In genomic region chr3:188863999-188864406, GRCh38 we compare ENCODE assay signal across 22 cellular contexts.
DNase-seq lines count a peak whose midpoint lies in the region; ATAC-seq and TF ChIP-seq lines count a peak whose summit lies in the region.
"Had no signal": no experiment of that assay in that cellular context is flagged by ENCODE, and none has a peak within 500 bp of the region (broad histone marks: within the 10 kb centered on the region; RNA-seq: fewer than 3 reads in every experiment).

No MANE protein-coding gene starts in this region.

- no peak for ATAC-seq in GM21381 (IDR thresholded peaks at IDR 0.05; ENCODE audit: unreplicated experiment)
- ATAC-seq: T-helper 17 cell had no signal

- peaks cover 3% of the 10 kb centered on the region; the same call in 1 of the 2 replicates for H3K36me3 ChIP-seq in GM23248 (ENCODE audit: low read depth)
- H3K36me3 ChIP-seq in transverse colon: no peaks in the 10 kb centered on the region
- peaks cover 1% of the 10 kb centered on the region for H3K36me3 ChIP-seq in Caco-2 (ENCODE audit: control insufficient read depth, insufficient read depth, low read length)
- H3K36me3 ChIP-seq: HAP-1, prostate gland had no signal

- no peaks in the 10 kb centered on the region for H4K20me1 ChIP-seq in GM23248 (ENCODE audit: insufficient read depth)

- DNase-seq in GM23248 (peak; percentile 79), astrocyte of the spinal cord (ENCODE audit: low read depth, low spot score) (peak; percentile 67), iris pigment epithelial cell (ENCODE audit: low read depth) (peak; percentile 62), transverse colon (no peak), KG1 (lab: John Stamatoyannopoulos, UW) (no peak), Caco-2 (no peak)
- DNase-seq: activated CD4-positive, alpha-beta T cell treated with anti-CD3 and anti-CD28 coated beads, Interleukin-2, amount 50 U/mL, for 48 hours; activated naive CD4-positive, alpha-beta T cell treated with Interleukin-2 at 50 U/mL for 16 hours; brain microvascular endothelial cell; CD4-positive, CD25-positive, alpha-beta regulatory T cell; hypothalamus; kidney glomerular epithelial cell; mesendoderm; NCI-H2107; NCI-H526 treated with DMSO at 0.1 percent for 48 hours; nephron progenitor cell; T-helper 17 cell had no signal

- TF ChIP-seq CTCF in astrocyte of the spinal cord (IDR thresholded peaks at IDR 0.05; ENCODE audit: low read depth, low read length) (no peak), transverse colon (IDR thresholded peaks at IDR 0.05) (no peak), Caco-2 (IDR thresholded peaks at IDR 0.05; ENCODE audit: insufficient read depth in 1 of 2, low read depth in 1 of 2, low read length in 1 of 2, severe bottlenecking in 1 of 2, unreplicated experiment in 1 of 2) (no peak)

- TF ChIP-seq POLR2A in transverse colon (IDR thresholded peaks at IDR 0.05): no peak

- no peaks in the 10 kb centered on the region for H3K9me3 ChIP-seq in GM23248 (ENCODE audit: low read depth)
- no peaks in the 10 kb centered on the region for H3K9me3 ChIP-seq in transverse colon
- no peaks in the 10 kb centered on the region for H3K9me3 ChIP-seq in Caco-2
- H3K9me3 ChIP-seq: HAP-1, prostate gland, thoracic aorta had no signal

- H3K4me3 ChIP-seq in GM23248 (no peak overlapping the region), astrocyte of the spinal cord (ENCODE audit: low read depth, low read length) (no peak overlapping the region), transverse colon (no peak overlapping the region), Caco-2 (ENCODE audit: low read depth, low read length) (no peak overlapping the region)
- H3K4me3 ChIP-seq: HAP-1, prostate gland, thoracic aorta had no signal

- CTCF ChIA-PET in Caco-2 (lab: Charles Lee): no interaction called here

- no TSS peak for BruUV-seq in Caco-2 (replicated peaks; lab: Mats Ljungman, UMichigan)

- peaks cover 17% of the 10 kb centered on the region; the same call in 1 of the 2 replicates for H3K79me2 ChIP-seq in GM23248 (ENCODE audit: insufficient read depth)

- H3K27me3 ChIP-seq in GM23248 (replicated peaks; ENCODE audit: insufficient read depth) (no peaks in the 10 kb centered on the region), transverse colon (no peaks in the 10 kb centered on the region), Caco-2 (replicated peaks; ENCODE audit: control insufficient read depth, insufficient read depth, low read length) (no peaks in the 10 kb centered on the region)
- H3K27me3 ChIP-seq: brain microvascular endothelial cell had no signal

- no peak overlapping the region for H3K27ac Mint-ChIP-seq in Caco-2 (ENCODE audit: unreplicated experiment)
- H3K27ac Mint-ChIP-seq: CD4-positive, CD25-positive, alpha-beta regulatory T cell; nephron progenitor cell had no signal

- peak overlapping the region; percentile 35 for H3K9ac ChIP-seq in GM23248

- H3K4me2 ChIP-seq in GM23248 (ENCODE audit: unreplicated experiment): peak overlapping the region; percentile 28

- no peaks in the 10 kb centered on the region for H3K4me1 Mint-ChIP-seq in Caco-2 (ENCODE audit: low read depth, unreplicated experiment)
- H3K4me1 Mint-ChIP-seq: nephron progenitor cell had no signal

- no peaks in the 10 kb centered on the region for H3K36me3 Mint-ChIP-seq in Caco-2 (ENCODE audit: insufficient read depth, unreplicated experiment)

- H3K27ac ChIP-seq in GM23248 (peak overlapping the region; percentile 69), transverse colon (peak overlapping the region in 3 of 4 donors; percentile 17 to 50 (median 30))
- H3K27ac ChIP-seq: brain microvascular endothelial cell, prostate gland, thoracic aorta, VCaP had no signal

- no peak overlapping the region for H3K4me3 Mint-ChIP-seq in Caco-2 (ENCODE audit: unreplicated experiment)
- H3K4me3 Mint-ChIP-seq: CD4-positive, CD25-positive, alpha-beta regulatory T cell; nephron progenitor cell; T-helper 17 cell had no signal

- POLR2A ChIA-PET in Caco-2 (lab: Charles Lee): no interaction called here

- no peaks in the 10 kb centered on the region for H3K27me3 Mint-ChIP-seq in Caco-2 (ENCODE audit: insufficient read depth, unreplicated experiment)
- H3K27me3 Mint-ChIP-seq: CD4-positive, CD25-positive, alpha-beta regulatory T cell; T-helper 17 cell had no signal

- intact Hi-C loops in transverse colon (cut with DNase I; ENCODE audit: low total_unique reads) (no loop called here), Caco-2 (cut with micrococcal nuclease; ENCODE audit: unreplicated experiment) (no loop called here)

- in situ Hi-C loops in GM23248 (cut with MboI): no loop called here
- in situ Hi-C loops in astrocyte of the spinal cord (cut with HindIII; ENCODE audit: low sequenced_read_pairs): no loop called here
- in situ Hi-C loops in transverse colon (cut with MboI; ENCODE audit: low pct_ligation_motif_present in 1 of 4, low pct_unique_long_range_greater_than_20kb in 1 of 4, low sequenced_read_pairs in 3 of 4): no loop called here

- 2 to 10% methylated on average over 3 of the region's 3 CpGs for WGBS in GM23248 (ENCODE audit: low coverage in 1 of 2, low lambda C conversion rate in 2 of 2, missing lambda C conversion rate in 2 of 2), 2 experiments
- WGBS in transverse colon (ENCODE audit: low coverage in 1 of 2), 2 donors: 56 to 80% methylated on average over 3 of the region's 3 CpGs

- peaks cover 19% of the 10 kb centered on the region for H3F3A ChIP-seq in GM23248 (ENCODE audit: insufficient read depth)

- TF ChIP-seq EP300 in transverse colon (IDR thresholded peaks at IDR 0.05; ENCODE audit: low read depth): no peak

- H3K9me2 ChIP-seq in GM23248 (ENCODE audit: insufficient read depth): no peaks in the 10 kb centered on the region

- no peak overlapping the region for H2AFZ ChIP-seq in GM23248

- H3K9me3 Mint-ChIP-seq in Caco-2 (ENCODE audit: unreplicated experiment): no peaks in the 10 kb centered on the region
- H3K9me3 Mint-ChIP-seq: CD4-positive, CD25-positive, alpha-beta regulatory T cell; nephron progenitor cell had no signal

- H3K4me1 ChIP-seq in GM23248 (ENCODE audit: insufficient read depth) (peaks cover 33% of the 10 kb centered on the region), transverse colon (peaks cover 5 to 16% (median 8%) of the 10 kb centered on the region in 4 donors), Caco-2 (no peaks in the 10 kb centered on the region; the same call in 1 of the 2 replicates)
- H3K4me1 ChIP-seq: HAP-1, prostate gland had no signal

Comparison
In these comparisons a context has a peak if more than half of its experiments do, and no peak if none do; other contexts are left out.
1. DNase-seq: peak in GM23248 (single experiment), astrocyte of the spinal cord (single experiment) and iris pigment epithelial cell (single experiment); none in transverse colon (single experiment), KG1 (single experiment) and Caco-2 (0 of 2).